Comparison of ENCODE assay signal across 21 cellular contexts in genomic region chr22:32751065-32751739, GRCh38.
"Had no signal": no experiment of that assay in that cellular context is flagged by ENCODE, and none has a peak within 500 bp of the region (broad histone marks: within the 10 kb centered on the region; RNA-seq: fewer than 3 reads in every experiment).

No MANE protein-coding gene starts in this region.

- ATAC-seq: pancreas; stimulated activated effector memory CD8-positive, alpha-beta T cell treated with anti-CD3 and anti-CD28 coated beads, Interleukin-12 subunit alpha, Interleukin-12 subunit beta, amount 100 ng/mL, for 72 hours; stimulated activated naive CD8-positive, alpha-beta T cell treated with anti-CD3 and anti-CD28 coated beads, Interleukin-15, Interleukin-2, amounts not matched to agents 100 U/mL and 50 U/mL, for 24 hours had no signal

- H3K36me3 ChIP-seq: heart left ventricle, pancreas, sigmoid colon, suprapubic skin, thyroid gland, upper lobe of left lung, uterus had no signal

- H3K27me3 ChIP-seq: dorsolateral prefrontal cortex, heart left ventricle, pancreas, sigmoid colon, suprapubic skin, thyroid gland, upper lobe of left lung, uterus had no signal

- H3K9me3 ChIP-seq: heart left ventricle, pancreas, sigmoid colon, suprapubic skin, thyroid gland, upper lobe of left lung, uterus had no signal

- H3K27ac ChIP-seq: dorsolateral prefrontal cortex, heart left ventricle, pancreas, sigmoid colon, skin epidermis, suprapubic skin, thyroid gland, upper lobe of left lung, uterus had no signal

- H3K4me3 ChIP-seq: dorsolateral prefrontal cortex, heart left ventricle, lung, pancreas, sigmoid colon, skin epidermis, suprapubic skin, thyroid gland, upper lobe of left lung, uterus had no signal

- DNase-seq: cortex of kidney; dorsolateral prefrontal cortex; effector CD8-positive, alpha-beta T cell; foreskin melanocyte; hippocampal formation; mesendoderm; naive B cell; occipital lobe; pancreas; sigmoid colon; stimulated activated CD4-positive, alpha-beta T cell treated with anti-CD3 and anti-CD28 coated beads, Interleukin-12 subunit alpha, Interleukin-12 subunit beta, amount 100 ng/mL, for 4 hours; stimulated activated CD8-positive, alpha-beta memory T cell treated with anti-CD3 and anti-CD28 coated beads, Interleukin-4, amount 100 ng/mL, for 48 hours; stimulated activated naive CD8-positive, alpha-beta T cell treated with anti-CD3 and anti-CD28 coated beads, Interleukin-15, Interleukin-2, amounts not matched to agents 100 U/mL and 50 U/mL, for 24 hours; thyroid gland; uterus had no signal

- H3K4me1 ChIP-seq: pancreas, sigmoid colon, uterus had no signal
